ENCODE assay signal across 8 cellular contexts in the genomic region with DNA sequence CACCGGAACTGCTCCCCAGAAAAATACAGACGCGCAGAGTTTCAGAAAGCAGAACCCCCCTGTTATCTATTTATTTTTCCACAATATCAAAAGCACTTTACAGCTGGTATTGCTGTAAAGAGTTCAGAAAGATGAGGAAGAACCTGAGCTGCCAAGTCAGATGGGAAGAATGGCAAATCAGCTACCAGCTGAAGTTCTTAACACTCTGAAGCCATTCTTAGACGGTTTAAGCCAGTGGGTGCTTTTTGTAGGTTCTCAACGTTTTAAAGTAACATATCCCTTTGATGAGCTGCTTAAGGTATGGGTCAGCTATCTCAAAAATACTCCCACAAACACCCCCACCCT. TPM values are rescaled to one million over a fixed set of nuclear protein-coding genes. Genes with fewer than 3 reads are reported as not detected.
DNase-seq lines count a peak whose midpoint lies in the region; ATAC-seq, FAIRE-seq and TF ChIP-seq lines count a peak whose summit lies in the region.

No MANE protein-coding gene starts in this region.

- intact Hi-C loops in pancreas (cut with DNase I), result no loop called here

- no peaks in the 10 kb centered on the region for H3K9me3 ChIP-seq in pancreas

- H3K4me3 ChIP-seq in epithelial cell of esophagus (ENCODE audit: low read length) (peak overlapping the region; percentile 52), pancreas (peak overlapping the region; percentile 85 to 99 (median 90))

- no peak for TF ChIP-seq CTCF in RWPE1 (conservative IDR thresholded peaks at IDR 0.05; ENCODE audit: low read depth)
- no peak for TF ChIP-seq CTCF in epithelial cell of esophagus (IDR thresholded peaks at IDR 0.05; ENCODE audit: insufficient read depth, low read depth, low read length, missing control alignments)
- no peak for TF ChIP-seq CTCF in pancreas (IDR thresholded peaks at IDR 0.05)
- TF ChIP-seq CTCF in GM13976 (IDR thresholded peaks at IDR 0.05; ENCODE audit: borderline replicate concordance, control extremely low read depth, extremely low read depth, insufficient read depth, missing control alignments), result no peak

- H3K27ac ChIP-seq in RWPE1 (peak overlapping the region; percentile 76), pancreas (peak overlapping the region; percentile 78 to 87 (median 82))

- H3K36me3 ChIP-seq in pancreas, result no peaks in the 10 kb centered on the region

- CTCF ChIA-PET in activated CD8-positive, alpha-beta memory T cell treated with anti-CD3 and anti-CD28 coated beads, Interleukin-2, amount 10 ng/mL, durations not matched to agents 7 days and 5 days (lab: Charles Lee), result interaction anchor here (1.0 to 1.3 kb wide), 2 partner anchors 13 to 36 kb away, joined by 4 to 5 read pairs; a partner anchor contains a TSS
- CTCF ChIA-PET in RWPE1 (lab: Yijun Ruan, JAX), result no interaction called here

- H3K36me3 Mint-ChIP-seq in activated CD8-positive, alpha-beta memory T cell treated with anti-CD3 and anti-CD28 coated beads, Interleukin-2, amount 10 ng/mL, durations not matched to agents 7 days and 5 days, result peaks cover 14% of the 10 kb centered on the region

- peak overlapping the region; percentile 73 for H3K4me3 Mint-ChIP-seq in activated CD8-positive, alpha-beta memory T cell treated with anti-CD3 and anti-CD28 coated beads, Interleukin-2, amount 10 ng/mL, durations not matched to agents 7 days and 5 days

- H3K27ac Mint-ChIP-seq in activated CD8-positive, alpha-beta memory T cell treated with anti-CD3 and anti-CD28 coated beads, Interleukin-2, amount 10 ng/mL, durations not matched to agents 7 days and 5 days, result peak overlapping the region; percentile 81

- 14 to 17% methylated on average over 5 of the region's 5 CpGs for WGBS in pancreas, 2 donors

- POLR2A ChIA-PET in RWPE1 (lab: Yijun Ruan, JAX; ENCODE audit: low non-redundant PET), result no interaction called here

- no peaks in the 10 kb centered on the region for H3K27me3 Mint-ChIP-seq in activated CD8-positive, alpha-beta memory T cell treated with anti-CD3 and anti-CD28 coated beads, Interleukin-2, amount 10 ng/mL, durations not matched to agents 7 days and 5 days

- H3K9me3 Mint-ChIP-seq in activated CD8-positive, alpha-beta memory T cell treated with anti-CD3 and anti-CD28 coated beads, Interleukin-2, amount 10 ng/mL, durations not matched to agents 7 days and 5 days (ENCODE audit: low read depth), result no peaks in the 10 kb centered on the region

- peaks cover 0 to 12% (median 2%) of the 10 kb centered on the region in 3 donors for H3K4me1 ChIP-seq in pancreas

- H3K4me1 Mint-ChIP-seq in activated CD8-positive, alpha-beta memory T cell treated with anti-CD3 and anti-CD28 coated beads, Interleukin-2, amount 10 ng/mL, durations not matched to agents 7 days and 5 days, result peaks cover 36% of the 10 kb centered on the region

- no peak for DNase-seq in activated CD8-positive, alpha-beta memory T cell treated with anti-CD3 and anti-CD28 coated beads, Interleukin-2, amount 10 ng/mL, durations not matched to agents 7 days and 5 days
- no peak for DNase-seq in activated CD8-positive, alpha-beta memory T cell treated with anti-CD3 and anti-CD28 coated beads for 24 hours
- DNase-seq in RWPE1 (ENCODE audit: low spot score) (peak; percentile 13), epithelial cell of esophagus (ENCODE audit: low read depth) (peak; percentile 20), pancreas (no peak), HuH-7.5 (ENCODE audit: low spot score) (no peak), GM13976 (ENCODE audit: low spot score) (no peak)

- FAIRE-seq in pancreas (lab: Jason Lieb, UNC), result no peak

- ATAC-seq in activated CD8-positive, alpha-beta memory T cell treated with anti-CD3 and anti-CD28 coated beads, Interleukin-2, amount 10 ng/mL, durations not matched to agents 7 days and 5 days, result no peak
- peak in 2 of 4 donors; percentile 5 to 7 for ATAC-seq in pancreas
- ATAC-seq in HG03039 (IDR thresholded peaks at IDR 0.05; ENCODE audit: unreplicated experiment), result no peak

- no peaks in the 10 kb centered on the region for H3K27me3 ChIP-seq in pancreas

- in situ Hi-C loops in GM13976 (cut with MboI; ENCODE audit: low sequenced_read_pairs, unreplicated experiment), result no loop called here

RNA-seq across cellular contexts. Expression of a gene that starts 0.7 kb away (rescaled TPM):
- total RNA-seq in activated CD8-positive, alpha-beta memory T cell treated with anti-CD3 and anti-CD28 coated beads, Interleukin-2, amount 10 ng/mL, durations not matched to agents 7 days and 5 days, result 10 to 100 TPM; 47.0 to 59.1 TPM
- 10 to 100 TPM in 5 of 6 donors, 1 to 10 TPM in 1; 9.4 to 18.5 (median 12.1) TPM for total RNA-seq in pancreas
- polyA plus RNA-seq in pancreas, result 10 to 100 TPM in 1 of 2 donors, 1 to 10 TPM in 1; 7.5 to 21.8 TPM

RNA-seq across cellular contexts. Expression of a gene that starts 35.8 kb away (rescaled TPM):
- 100 to 1,000 TPM; 122 to 142 TPM for total RNA-seq in activated CD8-positive, alpha-beta memory T cell treated with anti-CD3 and anti-CD28 coated beads, Interleukin-2, amount 10 ng/mL, durations not matched to agents 7 days and 5 days
- 10 to 100 TPM; 52.2 to 82.6 (median 66.9) TPM for total RNA-seq in pancreas
- 100 to 1,000 TPM; 257 to 319 TPM for polyA plus RNA-seq in pancreas

RNA-seq across cellular contexts. Expression of a gene that starts 48.7 kb away (rescaled TPM):
- total RNA-seq in activated CD8-positive, alpha-beta memory T cell treated with anti-CD3 and anti-CD28 coated beads, Interleukin-2, amount 10 ng/mL, durations not matched to agents 7 days and 5 days, result not detected
- 1 to 10 TPM in 1 of 6 donors, under 1 TPM in 5; 0.08 to 1.9 (median 0.39) TPM for total RNA-seq in pancreas
- under 1 TPM; 0.05 to 0.84 TPM for polyA plus RNA-seq in pancreas

Comparison
In these comparisons a context has a peak if more than half of its experiments do, and no peak if none do; other contexts are left out.
1. DNase-seq: peak in RWPE1 (single experiment) and epithelial cell of esophagus (single experiment); none in activated CD8-positive, alpha-beta memory T cell treated with anti-CD3 and anti-CD28 coated beads, Interleukin-2, amount 10 ng/mL, durations not matched to agents 7 days and 5 days (single experiment), activated CD8-positive, alpha-beta memory T cell treated with anti-CD3 and anti-CD28 coated beads for 24 hours (single experiment), pancreas (0 of 6), HuH-7.5 (single experiment) and GM13976 (single experiment).